Comparison of ENCODE assay signal across 8 cellular contexts in the genomic region with DNA sequence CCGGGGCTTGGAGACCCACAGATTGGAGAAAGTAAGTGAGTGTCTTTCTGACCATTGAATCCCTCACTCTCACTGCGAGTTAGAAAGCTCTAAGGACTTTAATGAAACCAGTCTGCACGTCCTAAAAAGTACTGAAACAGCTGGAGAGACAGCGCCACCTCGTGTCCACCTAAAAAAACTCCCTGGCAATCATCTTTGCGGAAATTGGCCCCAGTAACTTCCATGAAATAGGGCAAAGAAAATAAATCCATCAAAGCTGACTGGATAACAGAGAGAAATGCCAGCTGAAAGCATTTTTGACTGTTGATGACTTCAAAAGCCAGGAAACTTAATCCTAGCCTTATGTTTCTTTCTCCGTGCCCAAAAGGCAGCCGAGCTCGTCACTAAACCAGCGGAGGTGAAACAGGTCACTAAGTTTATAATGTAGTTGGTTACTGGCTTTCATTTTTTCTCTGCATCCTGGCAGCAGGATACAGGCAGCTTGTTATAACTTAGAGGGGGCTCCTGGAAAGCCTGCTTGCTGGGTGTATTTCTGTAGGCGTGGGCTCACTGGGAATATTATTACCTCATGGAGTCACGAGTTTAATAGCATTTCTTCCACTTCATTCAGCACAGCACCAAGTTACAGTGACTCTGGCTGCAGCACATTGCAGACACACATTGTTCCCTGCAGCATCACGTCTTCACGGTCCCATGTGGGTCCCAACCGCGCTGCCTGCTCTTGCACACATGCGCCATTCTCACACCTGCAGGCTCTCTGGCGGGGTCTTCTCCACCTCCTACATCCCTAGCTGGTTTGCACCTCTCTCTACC.
DNase-seq lines count a peak whose midpoint lies in the region; ATAC-seq, FAIRE-seq and TF ChIP-seq lines count a peak whose summit lies in the region.

No MANE protein-coding gene starts in this region.

- no peak for FAIRE-seq in pancreas (lab: Jason Lieb, UNC)

- CTCF ChIA-PET in Panc1 (lab: Charles Lee) = interaction anchor here (0.6 to 2.3 kb wide), 3 partner anchors 127 to 183 kb away, joined by 3 to 14 read pairs (median 3); no protein-coding TSS in a partner anchor

- POLR2A ChIA-PET in Panc1 (lab: Charles Lee) = interaction anchor here (0.6 kb wide), 1 partner anchor 71 kb away, joined by 3 read pairs; no protein-coding TSS in a partner anchor

- DNase-seq in ELR (ENCODE audit: low read depth) (peak; percentile 59), LHCN-M2 (ENCODE audit: low read depth) (peak; percentile 61), Panc1 (ENCODE audit: low read depth, low spot score) (peak; percentile 28), pancreas (peak in 5 of 6 donors; percentile 33 to 76 (median 43)), upper lobe of right lung (no peak)
- peak; percentile 15 for DNase-seq in activated T-helper 9 cell treated with anti-CD3 and anti-CD28 coated beads, Interleukin-2, amount 50 U/mL, for 16 hours (ENCODE audit: low read depth)

- no peak for TF ChIP-seq EP300 in gastroesophageal sphincter (IDR thresholded peaks at IDR 0.05)

- H3K36me3 ChIP-seq in Panc1 (ENCODE audit: control insufficient read depth, insufficient read depth, low read length) (no peaks in the 10 kb centered on the region), gastroesophageal sphincter (no peaks in the 10 kb centered on the region), pancreas (no peaks in the 10 kb centered on the region), upper lobe of right lung (no peaks in the 10 kb centered on the region)

- H3K27ac ChIP-seq in Panc1 (ENCODE audit: low read length) (no peak overlapping the region), gastroesophageal sphincter (no peak overlapping the region), pancreas (no peak overlapping the region), upper lobe of right lung (no peak overlapping the region)

- no peak for TF ChIP-seq POLR2A in gastroesophageal sphincter (IDR thresholded peaks at IDR 0.05)

- no TSS peak for BruUV-seq in Panc1 (replicated peaks; lab: Mats Ljungman, UMichigan)

- intact Hi-C loops in Panc1 (cut with micrococcal nuclease; ENCODE audit: unreplicated experiment) = loop anchor here (1.0 to 10.0 kb wide), 3 partner anchors 127 to 232 kb away; no protein-coding TSS in a partner anchor
- intact Hi-C loops in pancreas (cut with DNase I) = no loop called here
- intact Hi-C loops in upper lobe of right lung (cut with DNase I) = loop anchor here (10.0 kb wide), 1 partner anchor 122 kb away; no protein-coding TSS in a partner anchor

- H3K9me3 ChIP-seq in Panc1 (ENCODE audit: control insufficient read depth, insufficient read depth, low read depth, low read length) = no peaks in the 10 kb centered on the region
- no peaks in the 10 kb centered on the region for H3K9me3 ChIP-seq in gastroesophageal sphincter
- H3K9me3 ChIP-seq in pancreas = no peaks in the 10 kb centered on the region
- H3K9me3 ChIP-seq in upper lobe of right lung = no peaks in the 10 kb centered on the region

- WGBS in gastroesophageal sphincter (ENCODE audit: low coverage in 1 of 2), 2 donors = 35 to 41% methylated on average over 15 to 16 of the region's 18 CpGs
- WGBS in pancreas, 2 donors = 37 to 42% methylated on average over 18 of the region's 18 CpGs

- no peaks in the 10 kb centered on the region for H3K4me1 ChIP-seq in Panc1 (ENCODE audit: control insufficient read depth, insufficient read depth, low read length)
- H3K4me1 ChIP-seq in gastroesophageal sphincter = peaks cover 0 to 6% (median 0%) of the 10 kb centered on the region in 3 donors
- H3K4me1 ChIP-seq in pancreas = no peaks in the 10 kb centered on the region
- no peaks in the 10 kb centered on the region for H3K4me1 ChIP-seq in upper lobe of right lung

- peak; percentile 91 for TF ChIP-seq CTCF in Panc1 (IDR thresholded peaks at IDR 0.05)
- peak; percentile 64 to 83 (median 71) for TF ChIP-seq CTCF in gastroesophageal sphincter (IDR thresholded peaks at IDR 0.05)
- peak; percentile 51 to 81 (median 68) for TF ChIP-seq CTCF in pancreas (IDR thresholded peaks at IDR 0.05)
- peak; percentile 77 for TF ChIP-seq CTCF in upper lobe of right lung (IDR thresholded peaks at IDR 0.05)

- peaks cover 13% of the 10 kb centered on the region for H3K27me3 ChIP-seq in Panc1 (ENCODE audit: control insufficient read depth, insufficient read depth, low read length)
- peaks cover 24% of the 10 kb centered on the region for H3K27me3 ChIP-seq in gastroesophageal sphincter
- H3K27me3 ChIP-seq in pancreas = peaks cover 0 to 4% (median 0%) of the 10 kb centered on the region in 4 donors
- H3K27me3 ChIP-seq in upper lobe of right lung = peaks cover 4% of the 10 kb centered on the region

- in situ Hi-C loops in Panc1 (cut with HindIII; ENCODE audit: low pct_unique_long_range_greater_than_20kb, low sequenced_read_pairs) = no loop called here

- ATAC-seq in Panc1 (peak; percentile 87), gastroesophageal sphincter (peak; percentile 34), pancreas (peak; percentile 56 to 89 (median 86)), upper lobe of right lung (peak; percentile 76), HG02623 (IDR thresholded peaks at IDR 0.05; ENCODE audit: unreplicated experiment) (no peak)

- H3K4me3 ChIP-seq in Panc1 (ENCODE audit: low read depth in 2 of 2, low read length in 2 of 2) (peak overlapping the region; percentile 6 to 31; a peak in 3 of 4 replicates), gastroesophageal sphincter (peak overlapping the region; percentile 25 to 34), pancreas (no peak overlapping the region), upper lobe of right lung (peak overlapping the region; percentile 4)

Comparison
In these comparisons a context has a peak if more than half of its experiments do, and no peak if none do; other contexts are left out.
1. H3K4me3 ChIP-seq: peak in Panc1 (2 of 2), gastroesophageal sphincter (2 of 2) and upper lobe of right lung (single experiment); none in pancreas (0 of 4).
2. intact Hi-C loops: an anchor here in Panc1 (1.0 to 10.0 kb wide) and upper lobe of right lung (10.0 kb wide); none called in pancreas.
3. Peak in every context shown above with its lines, with median percentiles within 50 percentile points of each other: CTCF ChIP-seq.